Comparison of ENCODE assay signal across 16 cellular contexts in the genomic region with DNA sequence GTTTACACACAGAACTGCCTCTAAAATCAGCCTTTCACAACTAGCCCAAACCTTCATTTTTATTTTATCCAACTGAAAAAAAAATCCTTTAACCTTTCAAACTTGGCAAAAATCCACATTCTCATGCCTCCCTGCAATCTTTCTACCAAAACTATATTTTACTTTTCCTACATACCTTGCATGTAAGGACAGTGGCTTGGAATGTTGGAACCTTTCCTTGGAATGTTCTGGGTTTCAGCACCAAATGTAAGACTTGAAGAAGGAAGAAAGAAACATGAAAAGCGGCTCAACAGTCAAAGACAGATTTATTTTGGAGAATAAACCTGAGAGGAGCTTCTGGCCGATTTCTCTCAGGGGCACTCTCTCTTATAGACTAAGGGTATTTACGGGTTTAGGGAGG.
DNase-seq lines count a peak whose midpoint lies in the region; ATAC-seq, FAIRE-seq and TF ChIP-seq lines count a peak whose summit lies in the region.
"Had no signal": no experiment of that assay in that cellular context is flagged by ENCODE, and none has a peak within 500 bp of the region (broad histone marks: within the 10 kb centered on the region; RNA-seq: fewer than 3 reads in every experiment).

No MANE protein-coding gene starts in this region.

- H3K27ac ChIP-seq in brain microvascular endothelial cell: no peak overlapping the region

- H3K4me3 ChIP-seq in epithelial cell of esophagus (ENCODE audit: low read length) (no peak overlapping the region), retinal pigment epithelial cell (ENCODE audit: low read length) (no peak overlapping the region), brain microvascular endothelial cell (ENCODE audit: low read depth, low read length) (no peak overlapping the region)

- no peak for TF ChIP-seq CTCF in epithelial cell of esophagus (IDR thresholded peaks at IDR 0.05; ENCODE audit: insufficient read depth, low read depth, low read length, missing control alignments)
- TF ChIP-seq CTCF in retinal pigment epithelial cell (conservative IDR thresholded peaks at IDR 0.05; ENCODE audit: low read depth, low read length): no peak
- no peak for TF ChIP-seq CTCF in brain microvascular endothelial cell (IDR thresholded peaks at IDR 0.05; ENCODE audit: low read depth, low read length, missing control alignments)

- FAIRE-seq in H54 (lab: Jason Lieb, UNC): no peak
- FAIRE-seq: G401.6, GM12891, GM19239, HTR-8/SVneo had no signal

- no peak for ATAC-seq in GM19463 (IDR thresholded peaks at IDR 0.05; ENCODE audit: unreplicated experiment)

- DNase-seq in NCI-H226 (peak; percentile 50), astrocyte of the hippocampus (ENCODE audit: low read depth, low spot score) (peak; percentile 46), epithelial cell of esophagus (ENCODE audit: low read depth) (peak; percentile 18), retinal pigment epithelial cell (ENCODE audit: low read depth) (peak; percentile 34), brain microvascular endothelial cell (no peak), H54 (ENCODE audit: insufficient read length, low spot score) (no peak)
- DNase-seq: CD4-positive, CD25-positive, alpha-beta regulatory T cell; DMS79; NCI-H1436; NCI-H2029 treated with DMSO at 0.1 percent for 48 hours; NCI-H524 treated with DMSO at 0.1 percent for 48 hours had no signal

- no peak for TF ChIP-seq POLR2A in H54 (IDR thresholded peaks at IDR 0.05; ENCODE audit: low read depth, low read length)

- no peaks in the 10 kb centered on the region for H3K27me3 ChIP-seq in brain microvascular endothelial cell (replicated peaks)

- no peaks in the 10 kb centered on the region for H3K36me3 ChIP-seq in brain microvascular endothelial cell (replicated peaks)

- in situ Hi-C loops in brain microvascular endothelial cell (cut with HindIII; ENCODE audit: low pct_ligation_motif_present, low sequenced_read_pairs): no loop called here

Comparison
In these comparisons a context has a peak if more than half of its experiments do, and no peak if none do; other contexts are left out.
1. DNase-seq: peak in NCI-H226 (single experiment), astrocyte of the hippocampus (single experiment), epithelial cell of esophagus (single experiment) and retinal pigment epithelial cell (single experiment); none in brain microvascular endothelial cell (single experiment) and H54 (single experiment).